In genomic region chr6:104525677-104526322, GRCh38 we compare ENCODE assay signal across 2 cellular contexts.
TF ChIP-seq lines count a peak whose summit lies in the region.

No MANE protein-coding gene starts in this region.

TF ChIP-seq in IMR-90, 13 proteins besides CTCF, POLR2A, EP300 and RAD21 (continued from another document):
- TF ChIP-seq RFX5 (IDR thresholded peaks at IDR 0.05; ENCODE audit: low read depth, low read length) (no peak), MXI1 (IDR thresholded peaks at IDR 0.05; ENCODE audit: borderline replicate concordance, low read depth, low read length) (no peak), BHLHE40 (IDR thresholded peaks at IDR 0.05; ENCODE audit: low read depth, low read length) (no peak), USF2 (IDR thresholded peaks at IDR 0.05; ENCODE audit: low read depth, low read length) (no peak), RCOR1 (IDR thresholded peaks at IDR 0.05; ENCODE audit: insufficient replicate concordance, low read length) (no peak), SMC3 (IDR thresholded peaks at IDR 0.05; ENCODE audit: low read depth, low read length) (peak; percentile 67), NFE2L2 (IDR thresholded peaks at IDR 0.05; ENCODE audit: low read depth, low read length) (no peak), MAFK (IDR thresholded peaks at IDR 0.05; ENCODE audit: low read depth, low read length) (no peak), MAZ (IDR thresholded peaks at IDR 0.05; ENCODE audit: borderline replicate concordance, low read depth, low read length) (peak; percentile 48; the same call in 1 of the 2 replicates), CHD1 (IDR thresholded peaks at IDR 0.05; ENCODE audit: low read depth, low read length) (no peak), CEBPB (IDR thresholded peaks at IDR 0.05; ENCODE audit: low read depth, low read length) (no peak)
- TF ChIP-seq, protein P1, sequence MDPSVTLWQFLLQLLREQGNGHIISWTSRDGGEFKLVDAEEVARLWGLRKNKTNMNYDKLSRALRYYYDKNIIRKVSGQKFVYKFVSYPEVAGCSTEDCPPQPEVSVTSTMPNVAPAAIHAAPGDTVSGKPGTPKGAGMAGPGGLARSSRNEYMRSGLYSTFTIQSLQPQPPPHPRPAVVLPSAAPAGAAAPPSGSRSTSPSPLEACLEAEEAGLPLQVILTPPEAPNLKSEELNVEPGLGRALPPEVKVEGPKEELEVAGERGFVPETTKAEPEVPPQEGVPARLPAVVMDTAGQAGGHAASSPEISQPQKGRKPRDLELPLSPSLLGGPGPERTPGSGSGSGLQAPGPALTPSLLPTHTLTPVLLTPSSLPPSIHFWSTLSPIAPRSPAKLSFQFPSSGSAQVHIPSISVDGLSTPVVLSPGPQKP (IDR thresholded peaks at IDR 0.05; ENCODE audit: borderline replicate concordance, low read depth, low read length) = no peak
TF ChIP-seq in IMR-90: peak in this region for 2.

TF ChIP-seq in neural cell, 6 proteins besides CTCF, POLR2A, EP300 and RAD21 (continued from another document):
- peak; percentile 79 for TF ChIP-seq SMC3 (conservative IDR thresholded peaks at IDR 0.05; ENCODE audit: poor library complexity)
TF ChIP-seq in neural cell: peak in this region for 1.
